In genomic region chr14:20469242-20469889, GRCh38 we compare ENCODE assay signal across 8 cellular contexts. TPM values are rescaled to one million over a fixed set of nuclear protein-coding genes. Genes with fewer than 3 reads are reported as not detected.
A peak's percentile ranks its signal among the peaks of the same experiment; 100 is the strongest.
DNase-seq lines count a peak whose midpoint lies in the region; ATAC-seq and TF ChIP-seq lines count a peak whose summit lies in the region.

Gene PNP, plus strand, starts transcription at chr14:20469406. Its CDS starts 119 bp downstream, at chr14:20469525.

- no peak for TF ChIP-seq EP300 in Ishikawa (IDR thresholded peaks at IDR 0.05; ENCODE audit: borderline replicate concordance)

- peak; percentile 94 for ATAC-seq in GM21619 (IDR thresholded peaks at IDR 0.05; ENCODE audit: unreplicated experiment)

- DNase-seq in DMS153 treated with DMSO at 0.1 percent for 48 hours (lab: John Stamatoyannopoulos, UW; ENCODE audit: unreplicated experiment), result peak; percentile 77
- DNase-seq in OCI-M2 (lab: John Stamatoyannopoulos, UW; ENCODE audit: unreplicated experiment), result peak; percentile 73
- peak; percentile 76 for DNase-seq in activated T-cell treated with anti-CD3 and anti-CD28 coated beads for 4 hours
- DNase-seq in epithelial cell of prostate (ENCODE audit: low read depth, low spot score), result no peak
- peak; percentile 92 for DNase-seq in mucosa of gallbladder (ENCODE audit: low spot score)
- peak; percentile 73 to 74 for DNase-seq in stimulated activated CD8-positive, alpha-beta memory T cell treated with anti-CD3 and anti-CD28 coated beads, Interleukin-4, amount 100 ng/mL, for 4 hours (ENCODE audit: low read depth in 2 of 2, low spot score in 1 of 2)

- peak within 1 kb of the TSS; percentile 94 for H3K27ac ChIP-seq in epithelial cell of prostate

- TF ChIP-seq RAD21 in Ishikawa (IDR thresholded peaks at IDR 0.05; ENCODE audit: low read depth), result no peak

TF ChIP-seq in Ishikawa, 13 proteins besides CTCF, POLR2A, EP300 and RAD21:
- no peak for TF ChIP-seq CREB1 (IDR thresholded peaks at IDR 0.05; ENCODE audit: low read depth)
- TF ChIP-seq TCF12 (IDR thresholded peaks at IDR 0.05; ENCODE audit: low read depth), result peak; percentile 27; the same call in 1 of the 2 replicates
- TF ChIP-seq USF1 (IDR thresholded peaks at IDR 0.05), result 0 out of 2 replicates have a peak, but pooled peaks have one; percentile 4
- TF ChIP-seq MAX (IDR thresholded peaks at IDR 0.05), result peak; percentile 69
- TF ChIP-seq ZBTB7A (IDR thresholded peaks at IDR 0.05; ENCODE audit: low read depth), result no peak
- peak; percentile 70 for TF ChIP-seq TAF1 (IDR thresholded peaks at IDR 0.05; ENCODE audit: low read depth)
- peak; percentile 78 for TF ChIP-seq NFIC (IDR thresholded peaks at IDR 0.05)
- TF ChIP-seq YY1 (IDR thresholded peaks at IDR 0.05; ENCODE audit: low read depth), result peak; percentile 30; the same call in 1 of the 2 replicates

RNA-seq across cellular contexts. Expression of gene PNP, which starts in this region (rescaled TPM):
- 61.5 TPM for total RNA-seq in mucosa of gallbladder
